ENCODE assay signal across 23 cellular contexts in the genomic region with DNA sequence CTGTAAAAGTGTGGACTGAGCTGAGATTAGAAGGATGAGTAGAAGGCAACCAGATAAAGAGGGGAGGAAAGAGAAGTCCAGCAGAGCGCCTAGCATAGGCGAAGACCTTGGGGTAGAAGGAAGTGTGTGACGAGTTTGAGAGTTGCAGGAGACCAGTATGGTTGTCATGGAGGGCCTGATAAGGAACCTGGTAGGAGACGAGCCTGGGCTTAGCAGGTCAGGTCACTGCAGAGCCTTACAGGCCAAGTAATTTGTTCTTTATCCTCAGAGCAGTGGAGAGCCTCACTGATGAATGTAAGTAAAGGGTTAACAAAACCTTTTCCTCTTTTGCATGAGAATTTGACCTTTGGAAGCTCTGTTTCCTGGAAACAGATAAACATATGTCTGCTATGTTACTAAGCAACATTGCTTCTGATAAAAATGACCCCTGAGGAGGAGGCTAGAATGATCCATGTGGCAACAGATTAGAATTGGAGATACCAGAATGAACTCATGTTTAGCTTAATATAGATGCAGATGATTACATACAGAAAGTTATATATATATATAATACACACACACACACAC. TPM values are rescaled to one million over a fixed set of nuclear protein-coding genes. Genes with fewer than 3 reads are reported as not detected.
DNase-seq lines count a peak whose midpoint lies in the region; ATAC-seq and TF ChIP-seq lines count a peak whose summit lies in the region.
"Had no signal": no experiment of that assay in that cellular context is flagged by ENCODE, and none has a peak within 500 bp of the region (broad histone marks: within the 10 kb centered on the region; RNA-seq: fewer than 3 reads in every experiment).

No MANE protein-coding gene starts in this region.

- H3K9me3 ChIP-seq in lower lobe of right lung: no peaks in the 10 kb centered on the region
- H3K9me3 ChIP-seq: ovary, SJSA1, tibial artery had no signal

- CTCF ChIA-PET in activated CD4-positive, alpha-beta memory T cell treated with anti-CD3 and anti-CD28 coated beads, Interleukin-2, amount 10 ng/mL, durations not matched to agents 7 days and 5 days (lab: Charles Lee): interaction anchor here (0.6 to 0.9 kb wide), 3 partner anchors 8 to 358 kb away, joined by 3 read pairs; no protein-coding TSS in a partner anchor

- no peak overlapping the region for H3K4me3 ChIP-seq in lower lobe of right lung
- no peak overlapping the region for H3K4me3 ChIP-seq in dorsolateral prefrontal cortex
- H3K4me3 ChIP-seq: ovary, SJSA1, tibial artery had no signal

- ATAC-seq in lower lobe of right lung (peak in 1 of 2 donors; percentile 19), GM18858 (IDR thresholded peaks at IDR 0.05; ENCODE audit: unreplicated experiment) (no peak)

- H3K36me3 Mint-ChIP-seq in activated CD4-positive, alpha-beta memory T cell treated with anti-CD3 and anti-CD28 coated beads, Interleukin-2, amount 10 ng/mL, durations not matched to agents 7 days and 5 days (ENCODE audit: low read depth): no peaks in the 10 kb centered on the region
- H3K36me3 Mint-ChIP-seq: activated naive CD8-positive, alpha-beta T cell; CD4-positive, alpha-beta memory T cell had no signal

- no peak overlapping the region for H3K4me3 Mint-ChIP-seq in activated CD4-positive, alpha-beta memory T cell treated with anti-CD3 and anti-CD28 coated beads, Interleukin-2, amount 10 ng/mL, durations not matched to agents 7 days and 5 days
- H3K4me3 Mint-ChIP-seq: activated naive CD8-positive, alpha-beta T cell; activated T-helper 1 cell treated with anti-CD3 and anti-CD28 coated beads, Interleukin-12 subunit alpha, Interleukin-12 subunit beta, Interleukin-2, Interleukin-4 antibody, amounts not matched to agents 30 ng/mL and 10 ng/mL and 1 ng/mL, durations not matched to agents 14 hours and 24 hours and 36 hours; CD4-positive, alpha-beta memory T cell; T-helper 2 cell treated with Interferon-gamma antibody and Interleukin-4, amounts not matched to agents 5 μg/mL and 100 μg/mL, for 36 hours had no signal

- H3K27me3 Mint-ChIP-seq in activated CD4-positive, alpha-beta memory T cell treated with anti-CD3 and anti-CD28 coated beads, Interleukin-2, amount 10 ng/mL, durations not matched to agents 7 days and 5 days: peaks cover 45% of the 10 kb centered on the region

- peak overlapping the region; percentile 39 for H3K27ac ChIP-seq in lower lobe of right lung
- H3K27ac ChIP-seq in dorsolateral prefrontal cortex: no peak overlapping the region
- H3K27ac ChIP-seq: ovary, SJSA1, tibial artery had no signal

- H3K36me3 ChIP-seq in lower lobe of right lung: no peaks in the 10 kb centered on the region
- H3K36me3 ChIP-seq: ovary, SJSA1, tibial artery had no signal

- intact Hi-C loops in lower lobe of right lung (cut with DNase I) (no loop called here), dorsolateral prefrontal cortex (cut with DNase I) (no loop called here)

- peaks cover 16% of the 10 kb centered on the region for H3K27me3 ChIP-seq in lower lobe of right lung (ENCODE audit: low read depth)
- H3K27me3 ChIP-seq in dorsolateral prefrontal cortex: peaks cover 0 to 15% (median 0%) of the 10 kb centered on the region in 45 donors
- H3K27me3 ChIP-seq: ovary had no signal

- POLR2A ChIA-PET in activated CD4-positive, alpha-beta memory T cell treated with anti-CD3 and anti-CD28 coated beads, Interleukin-2, amount 10 ng/mL, durations not matched to agents 7 days and 5 days (lab: Charles Lee): interaction anchor here (1.2 kb wide), 1 partner anchor 26 kb away, joined by 3 read pairs; no protein-coding TSS in a partner anchor

- TF ChIP-seq CTCF in lower lobe of right lung (IDR thresholded peaks at IDR 0.05) (no peak), dorsolateral prefrontal cortex (IDR thresholded peaks at IDR 0.05 in 54 of 56, conservative IDR thresholded peaks at IDR 0.05 in 2 of 56; ENCODE audit: low read depth in 1 of 56, partially characterized antibody in 56 of 56) (no peak)

- no peak overlapping the region for H3K27ac Mint-ChIP-seq in activated CD4-positive, alpha-beta memory T cell treated with anti-CD3 and anti-CD28 coated beads, Interleukin-2, amount 10 ng/mL, durations not matched to agents 7 days and 5 days
- H3K27ac Mint-ChIP-seq: activated naive CD8-positive, alpha-beta T cell; activated T-helper 1 cell treated with anti-CD3 and anti-CD28 coated beads, Interleukin-12 subunit alpha, Interleukin-12 subunit beta, Interleukin-2, Interleukin-4 antibody, amounts not matched to agents 30 ng/mL and 10 ng/mL and 1 ng/mL, durations not matched to agents 14 hours and 24 hours and 36 hours; CD4-positive, alpha-beta memory T cell; T-helper 2 cell treated with Interferon-gamma antibody and Interleukin-4, amounts not matched to agents 5 μg/mL and 100 μg/mL, for 36 hours had no signal

- peaks cover 18% of the 10 kb centered on the region for H3K4me1 ChIP-seq in lower lobe of right lung

- H3K9me3 Mint-ChIP-seq in activated CD4-positive, alpha-beta memory T cell treated with anti-CD3 and anti-CD28 coated beads, Interleukin-2, amount 10 ng/mL, durations not matched to agents 7 days and 5 days: no peaks in the 10 kb centered on the region
- H3K9me3 Mint-ChIP-seq: activated T-helper 1 cell treated with anti-CD3 and anti-CD28 coated beads, Interleukin-12 subunit alpha, Interleukin-12 subunit beta, Interleukin-2, Interleukin-4 antibody, amounts not matched to agents 30 ng/mL and 10 ng/mL and 1 ng/mL, durations not matched to agents 14 hours and 24 hours and 36 hours; T-helper 2 cell treated with Interferon-gamma antibody and Interleukin-4, amounts not matched to agents 5 μg/mL and 100 μg/mL, for 36 hours had no signal

- H3K4me1 Mint-ChIP-seq in activated CD4-positive, alpha-beta memory T cell treated with anti-CD3 and anti-CD28 coated beads, Interleukin-2, amount 10 ng/mL, durations not matched to agents 7 days and 5 days: peaks cover 10% of the 10 kb centered on the region

- DNase-seq in DMS 273 (lab: John Stamatoyannopoulos, UW; ENCODE audit: unreplicated experiment) (peak; percentile 30), NCI-H526 (lab: John Stamatoyannopoulos, UW) (peak; percentile 71 to 88), dermis blood vessel endothelial cell (peak; percentile 20), lower lobe of right lung (no peak), islet precursor cell (no peak), dorsolateral prefrontal cortex (no peak)
- no peak for DNase-seq in activated CD4-positive, alpha-beta memory T cell treated with anti-CD3 and anti-CD28 coated beads, Interleukin-2, amount 10 ng/mL, durations not matched to agents 7 days and 5 days
- DNase-seq: activated CD4-positive, alpha-beta T cell treated with anti-CD3 and anti-CD28 coated beads for 1 hour; CD4-positive, alpha-beta memory T cell; DND-41; NCI-H1436; NCI-H2171 treated with DMSO at 0.1 percent for 48 hours; ovary; stimulated activated CD4-positive, alpha-beta T cell treated with anti-CD3 and anti-CD28 coated beads, Interleukin-1b, Interleukin-23, amount 100 ng/mL, for 48 hours; stimulated activated naive CD4-positive, alpha-beta T cell treated with Interleukin-2 at 50 U/mL for 16 hours; tibial artery had no signal

RNA-seq across cellular contexts. Expression of a gene that starts 2.9 kb away (rescaled TPM):
- total RNA-seq in dermis blood vessel endothelial cell: 0.34 and 0.60 TPM in 2 replicates
- 15.8 TPM for total RNA-seq in lower lobe of right lung
- total RNA-seq in activated CD4-positive, alpha-beta memory T cell treated with anti-CD3 and anti-CD28 coated beads, Interleukin-2, amount 10 ng/mL, durations not matched to agents 7 days and 5 days: 1 to 10 TPM in 1 of 2 experiments, under 1 TPM in 1; 0.83 to 1.8 TPM
- 10 to 100 TPM in 119 of 120 experiments, 1 to 10 TPM in 1; 7.3 to 39.8 (median 20.8) TPM for total RNA-seq in dorsolateral prefrontal cortex
- total RNA-seq: CD4-positive, alpha-beta memory T cell; myocyte; SJSA1 had no signal

RNA-seq across cellular contexts. Expression of a gene that starts 15.6 kb away (rescaled TPM):
- not detected in 2 replicates for total RNA-seq in dermis blood vessel endothelial cell
- total RNA-seq in lower lobe of right lung: 2.1 TPM
- total RNA-seq in activated CD4-positive, alpha-beta memory T cell treated with anti-CD3 and anti-CD28 coated beads, Interleukin-2, amount 10 ng/mL, durations not matched to agents 7 days and 5 days: not detected
- 1 to 10 TPM in 34 of 120 experiments, under 1 TPM in 77, not detected in 9; 0.31 to 1.9 (median 0.80) TPM for total RNA-seq in dorsolateral prefrontal cortex
- total RNA-seq: activated T-helper 1 cell treated with anti-CD3 and anti-CD28 coated beads, Interleukin-12 subunit alpha, Interleukin-12 subunit beta, Interleukin-2, Interleukin-4 antibody, amounts not matched to agents 30 ng/mL and 10 ng/mL and 1 ng/mL, durations not matched to agents 14 hours and 24 hours and 36 hours; chondrocyte; myocyte; SJSA1 had no signal

RNA-seq across cellular contexts. Expression of a gene that starts 38.2 kb away (rescaled TPM):
- total RNA-seq in dermis blood vessel endothelial cell (not detected in 2 replicates), lower lobe of right lung (not detected), dorsolateral prefrontal cortex (1 to 10 TPM in 21 of 120 experiments, under 1 TPM in 53, not detected in 46; 0.23 to 3.2 (median 0.73) TPM)
- not detected for total RNA-seq in activated CD4-positive, alpha-beta memory T cell treated with anti-CD3 and anti-CD28 coated beads, Interleukin-2, amount 10 ng/mL, durations not matched to agents 7 days and 5 days
- total RNA-seq: activated T-helper 1 cell treated with anti-CD3 and anti-CD28 coated beads, Interleukin-12 subunit alpha, Interleukin-12 subunit beta, Interleukin-2, Interleukin-4 antibody, amounts not matched to agents 30 ng/mL and 10 ng/mL and 1 ng/mL, durations not matched to agents 14 hours and 24 hours and 36 hours; chondrocyte; ovary had no signal

Comparison
In these comparisons a context has a peak if more than half of its experiments do, and no peak if none do; other contexts are left out.
1. DNase-seq: peak in DMS 273 (single experiment), NCI-H526 (2 of 2) and dermis blood vessel endothelial cell (single experiment); none in lower lobe of right lung (single experiment), islet precursor cell (single experiment), activated CD4-positive, alpha-beta memory T cell treated with anti-CD3 and anti-CD28 coated beads, Interleukin-2, amount 10 ng/mL, durations not matched to agents 7 days and 5 days (single experiment) and dorsolateral prefrontal cortex (0 of 10).